Comparison of ENCODE assay signal across 21 cellular contexts in the genomic region with DNA sequence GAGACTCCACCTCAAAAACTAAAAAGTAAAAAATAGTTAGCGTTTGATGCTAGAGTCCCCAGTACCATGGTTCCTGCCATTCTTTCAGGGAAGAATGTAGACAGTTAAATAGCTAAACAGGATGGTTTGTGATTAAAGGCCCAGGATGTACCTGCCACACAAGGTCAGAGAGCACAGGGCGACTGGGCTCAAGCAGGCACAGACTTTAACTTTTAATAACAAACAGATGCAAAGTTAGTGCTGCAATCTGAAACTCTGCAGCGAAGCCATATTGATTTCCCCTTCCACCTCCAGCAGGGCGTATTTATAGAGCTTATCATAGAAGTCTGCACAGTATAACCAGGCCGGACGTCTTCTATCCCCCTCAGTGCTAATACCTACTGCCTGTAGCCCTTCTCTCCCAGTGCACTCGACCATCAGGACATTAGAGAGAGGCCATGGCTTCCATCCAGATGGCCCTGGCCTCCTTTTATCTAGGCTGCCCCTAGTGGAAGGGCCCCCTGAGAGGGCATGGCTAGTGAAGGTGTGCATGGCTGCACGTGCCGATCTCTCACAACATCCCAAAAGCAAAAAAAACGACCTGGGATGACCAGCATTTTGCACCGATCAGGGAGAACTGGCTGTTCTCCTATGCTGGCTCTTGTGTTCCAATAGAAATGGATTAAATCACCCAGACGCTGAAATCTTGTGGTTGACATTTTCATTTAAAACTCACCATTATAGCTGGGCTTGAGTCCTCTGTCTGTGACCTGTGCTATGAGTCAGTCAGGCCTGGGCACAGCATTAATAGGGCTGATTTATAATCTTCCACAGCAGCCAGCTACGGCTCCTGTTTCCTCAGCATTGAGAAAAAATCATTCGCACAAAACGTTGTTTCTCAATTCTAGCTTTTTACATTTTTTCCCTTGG. TPM values are rescaled to one million over a fixed set of nuclear protein-coding genes. Genes with fewer than 3 reads are reported as not detected.
DNase-seq lines count a peak whose midpoint lies in the region; ATAC-seq, FAIRE-seq and TF ChIP-seq lines count a peak whose summit lies in the region.
"Had no signal": no experiment of that assay in that cellular context is flagged by ENCODE, and none has a peak within 500 bp of the region (broad histone marks: within the 10 kb centered on the region; RNA-seq: fewer than 3 reads in every experiment).

No MANE protein-coding gene starts in this region.

- no peak for TF ChIP-seq CTCF in astrocyte of the spinal cord (IDR thresholded peaks at IDR 0.05; ENCODE audit: low read depth, low read length)
- no peak for TF ChIP-seq CTCF in right lobe of liver (IDR thresholded peaks at IDR 0.05)
- TF ChIP-seq CTCF in D721Med (IDR thresholded peaks at IDR 0.05; ENCODE audit: insufficient read depth, missing control alignments): no peak

- peak overlapping the region; percentile 4 for H3K4me3 Mint-ChIP-seq in T-helper 2 cell treated with Interferon-gamma antibody and Interleukin-4, amounts not matched to agents 5 μg/mL and 100 μg/mL, for 36 hours
- H3K4me3 Mint-ChIP-seq: activated CD4-positive, alpha-beta T cell treated with anti-CD3 and anti-CD28 coated beads, Interleukin-2, amount 10 ng/mL, durations not matched to agents 24 days and 14 days; activated naive CD4-positive, alpha-beta T cell treated with anti-CD3 and anti-CD28 coated beads, Interleukin-2, amount 50 U/mL, for 24 hours had no signal

- no peaks in the 10 kb centered on the region for H3K9me3 Mint-ChIP-seq in T-helper 2 cell treated with Interferon-gamma antibody and Interleukin-4, amounts not matched to agents 5 μg/mL and 100 μg/mL, for 36 hours
- H3K9me3 Mint-ChIP-seq: activated CD4-positive, alpha-beta T cell treated with anti-CD3 and anti-CD28 coated beads, Interleukin-2, amount 10 ng/mL, durations not matched to agents 24 days and 14 days; activated naive CD4-positive, alpha-beta T cell treated with anti-CD3 and anti-CD28 coated beads, Interleukin-2, amount 50 U/mL, for 24 hours had no signal

- no peak for DNase-seq in T-helper 2 cell treated with Interferon-gamma antibody and Interleukin-4, amounts not matched to agents 5 μg/mL and 100 μg/mL, for 36 hours (ENCODE audit: low spot score)
- DNase-seq in T-helper 2 cell (no peak), astrocyte of the spinal cord (ENCODE audit: low read depth, low spot score) (peak; percentile 73), right lobe of liver (no peak), D721Med (ENCODE audit: insufficient read length, low spot score) (no peak), left colon (no peak), erythroblast (lab: John Stamatoyannopoulos, UW) (no peak)
- DNase-seq in stimulated activated CD4-positive, alpha-beta T cell treated with anti-CD3 and anti-CD28 coated beads, Interleukin-4, amount 100 ng/mL, for 24 hours: no peak
- DNase-seq: Caco-2; effector CD4-positive, alpha-beta T cell; KBM-7; NCI-H146; NCI-H2227 treated with DMSO at 0.1 percent for 48 hours; Right ventricle myocardium superior; stimulated activated CD4-positive, alpha-beta T cell treated with anti-CD3 and anti-CD28 coated beads, Interleukin-4, amount 100 ng/mL, for 4 hours had no signal

- H3K27me3 Mint-ChIP-seq in T-helper 2 cell treated with Interferon-gamma antibody and Interleukin-4, amounts not matched to agents 5 μg/mL and 100 μg/mL, for 36 hours (ENCODE audit: low read depth): peaks cover 59% of the 10 kb centered on the region
- H3K27me3 Mint-ChIP-seq: activated naive CD4-positive, alpha-beta T cell treated with anti-CD3 and anti-CD28 coated beads, Interleukin-2, amount 50 U/mL, for 24 hours had no signal

- peaks cover 0 to 9% (median 3%) of the 10 kb centered on the region in 4 donors for H3K4me1 ChIP-seq in right lobe of liver
- H3K4me1 ChIP-seq: Caco-2, gastroesophageal sphincter, right atrium auricular region had no signal

- no peak overlapping the region for H3K27ac ChIP-seq in right lobe of liver
- H3K27ac ChIP-seq: gastroesophageal sphincter, HL-60, right atrium auricular region had no signal

- FAIRE-seq in D721Med (lab: Jason Lieb, UNC): no peak
- FAIRE-seq: A204.1 had no signal

- TF ChIP-seq POLR2A in right lobe of liver (IDR thresholded peaks at IDR 0.05): no peak
- TF ChIP-seq POLR2A in erythroblast (IDR thresholded peaks at IDR 0.05; ENCODE audit: low read length): no peak

- in situ Hi-C loops in astrocyte of the spinal cord (cut with HindIII; ENCODE audit: low sequenced_read_pairs): no loop called here

- H3K36me3 ChIP-seq in right lobe of liver: no peaks in the 10 kb centered on the region
- H3K36me3 ChIP-seq: gastroesophageal sphincter, right atrium auricular region had no signal

- H3K27me3 ChIP-seq in right lobe of liver: no peaks in the 10 kb centered on the region
- H3K27me3 ChIP-seq: gastroesophageal sphincter, right atrium auricular region had no signal

- H3K27ac Mint-ChIP-seq in T-helper 2 cell treated with Interferon-gamma antibody and Interleukin-4, amounts not matched to agents 5 μg/mL and 100 μg/mL, for 36 hours: no peak overlapping the region
- H3K27ac Mint-ChIP-seq: activated CD4-positive, alpha-beta T cell treated with anti-CD3 and anti-CD28 coated beads, Interleukin-2, amount 10 ng/mL, durations not matched to agents 24 days and 14 days; activated naive CD4-positive, alpha-beta T cell treated with anti-CD3 and anti-CD28 coated beads, Interleukin-2, amount 50 U/mL, for 24 hours had no signal

- 54% methylated on average over 13 of the region's 15 CpGs for WGBS in right lobe of liver (ENCODE audit: insufficient coverage, low coverage, low lambda C conversion rate, missing lambda C conversion rate)

- peak in 3 of 4 donors; percentile 19 to 61 (median 40) for ATAC-seq in right lobe of liver
- no peak for ATAC-seq in left colon
- ATAC-seq: gastroesophageal sphincter had no signal

- no peaks in the 10 kb centered on the region for H3K9me3 ChIP-seq in right lobe of liver
- H3K9me3 ChIP-seq: right atrium auricular region had no signal

- H3K4me3 ChIP-seq in astrocyte of the spinal cord (ENCODE audit: low read depth, low read length) (no peak overlapping the region), right lobe of liver (no peak overlapping the region)
- H3K4me3 ChIP-seq: gastroesophageal sphincter, right atrium auricular region had no signal

- no peaks in the 10 kb centered on the region for H3K36me3 Mint-ChIP-seq in T-helper 2 cell treated with Interferon-gamma antibody and Interleukin-4, amounts not matched to agents 5 μg/mL and 100 μg/mL, for 36 hours (ENCODE audit: low read depth)
- H3K36me3 Mint-ChIP-seq: activated naive CD4-positive, alpha-beta T cell treated with anti-CD3 and anti-CD28 coated beads, Interleukin-2, amount 50 U/mL, for 24 hours had no signal

- H3K4me1 Mint-ChIP-seq in T-helper 2 cell treated with Interferon-gamma antibody and Interleukin-4, amounts not matched to agents 5 μg/mL and 100 μg/mL, for 36 hours (ENCODE audit: low read depth): peaks cover 21% of the 10 kb centered on the region

- intact Hi-C loops in right lobe of liver (cut with DNase I) (no loop called here), left colon (cut with DNase I, micrococcal nuclease) (no loop called here)

RNA-seq across cellular contexts. Expression of gene BAG3, which starts 7.6 kb away (rescaled TPM):
- 10 to 100 TPM; 12.5 to 26.0 (median 18.2) TPM for total RNA-seq in right lobe of liver
- 10 to 100 TPM; 26.4 to 26.9 TPM for total RNA-seq in left colon

RNA-seq across cellular contexts. Expression of gene TIAL1, which starts 46.8 kb away (rescaled TPM):
- total RNA-seq in right lobe of liver (10 to 100 TPM; 37.2 to 52.2 (median 46.3) TPM), left colon (10 to 100 TPM; 92.8 to 97.0 TPM)
